ENCODE assay signal across 22 cellular contexts in genomic region chrX:130669233-130669632, GRCh38.
DNase-seq lines count a peak whose midpoint lies in the region; ATAC-seq and TF ChIP-seq lines count a peak whose summit lies in the region.
"Had no signal": no experiment of that assay in that cellular context is flagged by ENCODE, and none has a peak within 500 bp of the region (broad histone marks: within the 10 kb centered on the region; RNA-seq: fewer than 3 reads in every experiment).

No MANE protein-coding gene starts in this region.

- H3K27me3 ChIP-seq in skeletal muscle satellite cell (ENCODE audit: control insufficient read depth, insufficient read depth, low read length) (no peaks in the 10 kb centered on the region), SJCRH30 (no peaks in the 10 kb centered on the region)
- H3K27me3 ChIP-seq: brain microvascular endothelial cell, tibial artery had no signal

- no peaks in the 10 kb centered on the region for H3K36me3 ChIP-seq in skeletal muscle satellite cell (ENCODE audit: insufficient read depth, low read length)
- no peaks in the 10 kb centered on the region for H3K36me3 ChIP-seq in SJCRH30
- H3K36me3 ChIP-seq: brain microvascular endothelial cell had no signal

- TF ChIP-seq CTCF in fibroblast of the aortic adventitia (IDR thresholded peaks at IDR 0.05; ENCODE audit: insufficient read depth, low read length) (no peak), omental fat pad (IDR thresholded peaks at IDR 0.05) (no peak)

- ATAC-seq in GM21381 (IDR thresholded peaks at IDR 0.05; ENCODE audit: unreplicated experiment): no peak
- no peak for ATAC-seq in GM21717 (IDR thresholded peaks at IDR 0.05; ENCODE audit: unreplicated experiment)
- no peak for ATAC-seq in omental fat pad (ENCODE audit: low FRiP score)
- ATAC-seq: activated CD8-positive, alpha-beta T cell treated with anti-CD3 and anti-CD28 coated beads, Interleukin-2, amount 10 ng/mL, durations not matched to agents 7 days and 5 days; natural killer cell; Right ventricle myocardium inferior; T-helper 17 cell had no signal

- DNase-seq in GM03348 (ENCODE audit: low spot score) (peak; percentile 12), RPMI7951 (ENCODE audit: low read depth) (peak; percentile 28), fibroblast of the aortic adventitia (ENCODE audit: low read depth) (peak; percentile 28), omental fat pad (ENCODE audit: low spot score) (no peak), SJCRH30 (no peak)
- DNase-seq: activated CD8-positive, alpha-beta T cell treated with anti-CD3 and anti-CD28 coated beads, Interleukin-2, amount 10 ng/mL, durations not matched to agents 7 days and 5 days; activated T-cell treated with anti-CD3 and anti-CD28 coated beads, Interleukin-2, amount 50 U/mL, for 48 hours; brain microvascular endothelial cell; DMS53; hypothalamus; kidney; MV-4-11; natural killer cell; NCI-H1930; NCI-H446; stimulated activated naive CD4-positive, alpha-beta T cell; T-helper 17 cell; tibial artery had no signal

- no peaks in the 10 kb centered on the region for H3K9me3 ChIP-seq in skeletal muscle satellite cell (replicated peaks; ENCODE audit: low read length)
- H3K9me3 ChIP-seq in SJCRH30 (replicated peaks): no peaks in the 10 kb centered on the region

- H3K27ac ChIP-seq in SJCRH30: no peak overlapping the region
- H3K27ac ChIP-seq: brain microvascular endothelial cell had no signal

- H3K4me3 ChIP-seq in fibroblast of the aortic adventitia (ENCODE audit: low read depth, low read length) (no peak overlapping the region), skeletal muscle satellite cell (ENCODE audit: low read length) (no peak overlapping the region), SJCRH30 (no peak overlapping the region)
- H3K4me3 ChIP-seq: tibial artery had no signal

- H3K4me2 ChIP-seq in skeletal muscle satellite cell (ENCODE audit: low read length): peak overlapping the region; percentile 8

- H3K9ac ChIP-seq in skeletal muscle satellite cell (ENCODE audit: low read depth, low read length): no peak overlapping the region

- H3K4me1 ChIP-seq in skeletal muscle satellite cell (ENCODE audit: control insufficient read depth, insufficient read depth, low read length): peaks cover 3% of the 10 kb centered on the region
- no peaks in the 10 kb centered on the region for H3K4me1 ChIP-seq in SJCRH30

Comparison
In these comparisons a context has a peak if more than half of its experiments do, and no peak if none do; other contexts are left out.
1. DNase-seq: peak in GM03348 (single experiment), RPMI7951 (single experiment) and fibroblast of the aortic adventitia (single experiment); none in omental fat pad (single experiment) and SJCRH30 (0 of 2).